ENCODE assay signal across 1 cellular context in the genomic region with DNA sequence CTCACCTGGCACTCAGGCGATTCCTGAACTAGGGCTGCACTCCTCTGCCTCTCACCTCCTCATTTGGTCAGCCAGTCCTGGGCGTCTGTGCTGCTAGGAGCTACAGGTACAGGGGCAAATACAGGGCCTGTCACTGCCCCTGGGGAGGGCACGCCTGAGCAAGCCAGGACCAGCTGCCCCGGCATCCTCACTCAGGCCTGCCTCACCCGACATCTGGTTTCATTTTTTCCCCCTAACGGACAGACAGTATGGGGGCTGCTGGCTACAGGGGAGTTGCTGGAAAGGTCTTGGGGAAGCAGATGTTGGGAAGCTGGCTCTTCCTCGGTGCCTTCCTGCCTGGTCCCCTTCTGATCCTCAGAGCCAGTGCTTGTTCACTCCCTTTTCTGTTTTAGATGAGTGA.
TF ChIP-seq lines count a peak whose summit lies in the region.

No MANE protein-coding gene starts in this region.

TF ChIP-seq in K562, 482 proteins besides CTCF, POLR2A, EP300 and RAD21 (continued from another document):
- TF ChIP-seq NR2C2 (CRISPR knock-in tag; IDR thresholded peaks at IDR 0.05) (no peak), NR2C2 (tag; IDR thresholded peaks at IDR 0.05) (no peak), SREBF2 (CRISPR knock-in tag; IDR thresholded peaks at IDR 0.05) (no peak), ZNF253 (CRISPR knock-in tag; conservative IDR thresholded peaks at IDR 0.05) (no peak), KLF6 (CRISPR knock-in tag; IDR thresholded peaks at IDR 0.05; ENCODE audit: borderline replicate concordance) (no peak), CHCHD3 (CRISPR knock-in tag; IDR thresholded peaks at IDR 0.05) (no peak), HDAC3 (IDR thresholded peaks at IDR 0.05; ENCODE audit: borderline replicate concordance, partially characterized antibody) (no peak)
- TF ChIP-seq, protein P1, sequence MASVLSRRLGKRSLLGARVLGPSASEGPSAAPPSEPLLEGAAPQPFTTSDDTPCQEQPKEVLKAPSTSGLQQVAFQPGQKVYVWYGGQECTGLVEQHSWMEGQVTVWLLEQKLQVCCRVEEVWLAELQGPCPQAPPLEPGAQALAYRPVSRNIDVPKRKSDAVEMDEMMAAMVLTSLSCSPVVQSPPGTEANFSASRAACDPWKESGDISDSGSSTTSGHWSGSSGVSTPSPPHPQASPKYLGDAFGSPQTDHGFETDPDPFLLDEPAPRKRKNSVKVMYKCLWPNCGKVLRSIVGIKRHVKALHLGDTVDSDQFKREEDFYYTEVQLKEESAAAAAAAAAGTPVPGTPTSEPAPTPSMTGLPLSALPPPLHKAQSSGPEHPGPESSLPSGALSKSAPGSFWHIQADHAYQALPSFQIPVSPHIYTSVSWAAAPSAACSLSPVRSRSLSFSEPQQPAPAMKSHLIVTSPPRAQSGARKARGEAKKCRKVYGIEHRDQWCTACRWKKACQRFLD (CRISPR knock-in tag; IDR thresholded peaks at IDR 0.05): 0 out of 2 replicates have a peak, but pooled peaks have one; percentile 5
